In the genomic region with DNA sequence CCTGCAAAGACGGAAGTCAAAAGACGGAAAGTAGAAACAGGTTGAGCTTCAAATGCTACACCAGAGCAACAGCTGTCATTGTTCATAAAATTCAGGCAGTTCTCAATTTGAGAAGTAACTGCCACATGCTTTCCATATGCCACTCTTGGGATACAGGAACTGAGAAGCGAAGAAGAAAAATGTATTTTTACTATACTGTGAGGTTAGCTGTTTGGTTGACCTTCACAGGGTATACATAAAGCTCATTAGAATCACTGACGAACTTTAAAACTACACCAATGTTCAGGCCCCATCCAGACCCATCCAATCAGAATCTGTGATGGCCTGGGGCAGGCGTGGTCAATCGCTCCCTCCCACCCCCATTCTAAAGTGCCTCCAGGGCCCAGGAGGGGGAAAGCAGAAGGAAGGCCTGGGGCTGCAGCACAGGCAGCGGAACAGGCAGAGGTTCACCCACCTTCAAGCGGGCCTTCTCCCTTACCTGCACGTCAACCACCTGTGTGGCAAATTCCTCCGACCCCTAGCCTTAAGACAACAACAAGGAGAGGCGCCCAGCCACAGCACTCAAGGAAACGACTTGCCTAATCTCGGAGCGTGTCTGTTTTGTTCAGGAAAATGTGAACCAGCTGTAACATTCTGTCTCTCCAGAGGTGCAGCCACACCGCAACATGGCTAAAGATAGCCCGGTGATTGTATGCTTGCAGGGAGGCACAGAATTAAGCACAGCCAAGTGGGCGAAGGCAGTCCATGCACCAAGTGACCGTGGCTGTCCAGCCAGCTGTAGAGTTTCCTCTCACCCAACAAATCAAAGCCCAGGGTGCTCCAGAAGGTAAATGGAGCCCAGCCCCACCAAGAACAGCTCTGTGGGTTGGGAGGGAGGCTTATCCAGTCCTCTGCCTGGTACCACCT, we compare ENCODE assay signal across 1 cellular context.
TF ChIP-seq lines count a peak whose summit lies in the region.

No MANE protein-coding gene starts in this region.

TF ChIP-seq in IMR-90, 13 proteins besides CTCF, POLR2A, EP300 and RAD21:
- TF ChIP-seq SMC3 (IDR thresholded peaks at IDR 0.05; ENCODE audit: low read depth, low read length) (no peak), RFX5 (IDR thresholded peaks at IDR 0.05; ENCODE audit: low read depth, low read length) (no peak), MAFK (IDR thresholded peaks at IDR 0.05; ENCODE audit: low read depth, low read length) (no peak), BHLHE40 (IDR thresholded peaks at IDR 0.05; ENCODE audit: low read depth, low read length) (no peak), CHD1 (IDR thresholded peaks at IDR 0.05; ENCODE audit: low read depth, low read length) (no peak), MXI1 (IDR thresholded peaks at IDR 0.05; ENCODE audit: borderline replicate concordance, low read depth, low read length) (no peak), MAZ (IDR thresholded peaks at IDR 0.05; ENCODE audit: borderline replicate concordance, low read depth, low read length) (no peak), RCOR1 (IDR thresholded peaks at IDR 0.05; ENCODE audit: insufficient replicate concordance, low read length) (no peak), CEBPB (IDR thresholded peaks at IDR 0.05; ENCODE audit: low read depth, low read length) (no peak), FOS (IDR thresholded peaks at IDR 0.05; ENCODE audit: low read depth, low read length) (no peak), NFE2L2 (IDR thresholded peaks at IDR 0.05; ENCODE audit: low read depth, low read length) (no peak)
- TF ChIP-seq, protein P1, sequence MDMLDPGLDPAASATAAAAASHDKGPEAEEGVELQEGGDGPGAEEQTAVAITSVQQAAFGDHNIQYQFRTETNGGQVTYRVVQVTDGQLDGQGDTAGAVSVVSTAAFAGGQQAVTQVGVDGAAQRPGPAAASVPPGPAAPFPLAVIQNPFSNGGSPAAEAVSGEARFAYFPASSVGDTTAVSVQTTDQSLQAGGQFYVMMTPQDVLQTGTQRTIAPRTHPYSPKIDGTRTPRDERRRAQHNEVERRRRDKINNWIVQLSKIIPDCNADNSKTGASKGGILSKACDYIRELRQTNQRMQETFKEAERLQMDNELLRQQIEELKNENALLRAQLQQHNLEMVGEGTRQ (IDR thresholded peaks at IDR 0.05; ENCODE audit: low read depth, low read length) = no peak
- TF ChIP-seq, protein P2, sequence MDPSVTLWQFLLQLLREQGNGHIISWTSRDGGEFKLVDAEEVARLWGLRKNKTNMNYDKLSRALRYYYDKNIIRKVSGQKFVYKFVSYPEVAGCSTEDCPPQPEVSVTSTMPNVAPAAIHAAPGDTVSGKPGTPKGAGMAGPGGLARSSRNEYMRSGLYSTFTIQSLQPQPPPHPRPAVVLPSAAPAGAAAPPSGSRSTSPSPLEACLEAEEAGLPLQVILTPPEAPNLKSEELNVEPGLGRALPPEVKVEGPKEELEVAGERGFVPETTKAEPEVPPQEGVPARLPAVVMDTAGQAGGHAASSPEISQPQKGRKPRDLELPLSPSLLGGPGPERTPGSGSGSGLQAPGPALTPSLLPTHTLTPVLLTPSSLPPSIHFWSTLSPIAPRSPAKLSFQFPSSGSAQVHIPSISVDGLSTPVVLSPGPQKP (IDR thresholded peaks at IDR 0.05; ENCODE audit: borderline replicate concordance, low read depth, low read length) = no peak
